In genomic region chr2:128442053-128442751, GRCh38 we compare ENCODE assay signal across 9 cellular contexts.
A peak's percentile ranks its signal among the peaks of the same experiment; 100 is the strongest.
DNase-seq lines count a peak whose midpoint lies in the region; FAIRE-seq and TF ChIP-seq lines count a peak whose summit lies in the region.
"Had no signal": no experiment of that assay in that cellular context is flagged by ENCODE, and none has a peak within 500 bp of the region (broad histone marks: within the 10 kb centered on the region; RNA-seq: fewer than 3 reads in every experiment).

No MANE protein-coding gene starts in this region.

- TF ChIP-seq POLR2A in testis (IDR thresholded peaks at IDR 0.05), result no peak

- H3K27ac ChIP-seq in WERI-Rb-1, result no peak overlapping the region
- peak overlapping the region; percentile 35 to 57 for H3K27ac ChIP-seq in kidney (ENCODE audit: low read depth in 2 of 2, low read length in 2 of 2)
- no peak overlapping the region for H3K27ac ChIP-seq in testis

- DNase-seq in NCI-H510A treated with DMSO at 0.1 percent for 48 hours (lab: John Stamatoyannopoulos, UW) (peak; percentile 26), NCI-H510A (lab: John Stamatoyannopoulos, UW) (no peak), WERI-Rb-1 (peak; percentile 2), kidney (no peak), testis (peak; percentile 44), SKM-1 (lab: John Stamatoyannopoulos, UW; ENCODE audit: unreplicated experiment) (no peak), posterior vena cava (ENCODE audit: low spot score) (no peak), SW 1271 (lab: John Stamatoyannopoulos, UW) (no peak)
- DNase-seq: activated CD4-positive, alpha-beta T cell treated with anti-CD3 and anti-CD28 coated beads, Interleukin-2, amount 10 ng/mL, durations not matched to agents 7 days and 5 days had no signal

- intact Hi-C loops in kidney (cut with DNase I), result no loop called here
- intact Hi-C loops in testis (cut with DNase I; ENCODE audit: low total_unique reads), result no loop called here
- intact Hi-C loops in posterior vena cava (cut with DNase I), result no loop called here

- no peaks in the 10 kb centered on the region for H3K9me3 ChIP-seq in WERI-Rb-1 (ENCODE audit: severe bottlenecking)
- H3K9me3 ChIP-seq in kidney (ENCODE audit: control insufficient read depth in 1 of 2, low read length in 2 of 2), result no peaks in the 10 kb centered on the region
- no peaks in the 10 kb centered on the region for H3K9me3 ChIP-seq in testis

- no peak overlapping the region for H3K4me3 ChIP-seq in WERI-Rb-1 (ENCODE audit: low read depth, low read length)
- no peak overlapping the region for H3K4me3 ChIP-seq in kidney (ENCODE audit: low read length in 2 of 2)
- no peak overlapping the region for H3K4me3 ChIP-seq in testis

- peak overlapping the region in 1 of 2 donors; percentile 12 for H3K9ac ChIP-seq in kidney (ENCODE audit: low read length in 2 of 2)

- no peaks in the 10 kb centered on the region for H3K36me3 ChIP-seq in WERI-Rb-1
- H3K36me3 ChIP-seq in kidney (ENCODE audit: control insufficient read depth in 1 of 2, insufficient read depth in 2 of 2, low read length in 2 of 2), result no peaks in the 10 kb centered on the region
- no peaks in the 10 kb centered on the region for H3K36me3 ChIP-seq in testis (ENCODE audit: low read depth, missing control alignments)

- H3K27me3 ChIP-seq in WERI-Rb-1 (ENCODE audit: insufficient read depth, low read depth, severe bottlenecking), result no peaks in the 10 kb centered on the region
- no peaks in the 10 kb centered on the region for H3K27me3 ChIP-seq in testis

- TF ChIP-seq CTCF in WERI-Rb-1 (IDR thresholded peaks at IDR 0.05; ENCODE audit: low read depth, low read length), result no peak
- no peak for TF ChIP-seq CTCF in kidney (IDR thresholded peaks at IDR 0.05; ENCODE audit: borderline replicate concordance, extremely low read depth, insufficient read depth)
- no peak for TF ChIP-seq CTCF in testis (IDR thresholded peaks at IDR 0.05)

- WGBS in testis, 2 donors, result 64 to 73% methylated on average over 8 of the region's 8 CpGs

- FAIRE-seq in kidney (lab: Jason Lieb, UNC), result no peak

- H3K4me1 ChIP-seq in kidney (ENCODE audit: control insufficient read depth in 1 of 2, insufficient read depth in 1 of 2, low read depth in 1 of 2, low read length in 2 of 2), result peaks cover 17% of the 10 kb centered on the region in 2 donors
- peaks cover 36% of the 10 kb centered on the region for H3K4me1 ChIP-seq in testis

Comparison
In these comparisons a context has a peak if more than half of its experiments do, and no peak if none do; other contexts are left out.
1. DNase-seq: peak in NCI-H510A treated with DMSO at 0.1 percent for 48 hours (single experiment), WERI-Rb-1 (single experiment) and testis (single experiment); none in NCI-H510A (single experiment), kidney (single experiment), SKM-1 (single experiment), posterior vena cava (single experiment) and SW 1271 (0 of 2).
2. H3K27ac ChIP-seq: peak in kidney (2 of 2); none in WERI-Rb-1 (single experiment) and testis (0 of 2).